ENCODE assay signal across 35 cellular contexts in genomic region chr2:176641436-176641835, GRCh38.
"Had no signal": no experiment of that assay in that cellular context is flagged by ENCODE, and none has a peak within 500 bp of the region (broad histone marks: within the 10 kb centered on the region; RNA-seq: fewer than 3 reads in every experiment).

No MANE protein-coding gene starts in this region.

- H3K9me3 ChIP-seq: Peyer's patch had no signal

- H3K4me3 Mint-ChIP-seq: activated CD4-positive, alpha-beta memory T cell treated with anti-CD3 and anti-CD28 coated beads, Interleukin-2, amount 10 ng/mL, durations not matched to agents 7 days and 5 days; activated CD8-positive, alpha-beta memory T cell treated with anti-CD3 and anti-CD28 coated beads, Interleukin-2, amount 10 ng/mL, durations not matched to agents 7 days and 5 days; activated naive CD4-positive, alpha-beta T cell treated with anti-CD3 and anti-CD28 coated beads, Interleukin-2, amount 10 ng/mL, durations not matched to agents 7 days and 5 days; activated naive CD8-positive, alpha-beta T cell; activated naive CD8-positive, alpha-beta T cell treated with anti-CD3 and anti-CD28 coated beads, Interleukin-2, amount 50 U/mL, for 24 hours had no signal

- H3K36me3 Mint-ChIP-seq: activated CD8-positive, alpha-beta memory T cell treated with anti-CD3 and anti-CD28 coated beads, Interleukin-2, amount 10 ng/mL, durations not matched to agents 7 days and 5 days; activated naive CD4-positive, alpha-beta T cell treated with anti-CD3 and anti-CD28 coated beads, Interleukin-2, amount 10 ng/mL, durations not matched to agents 7 days and 5 days; activated naive CD8-positive, alpha-beta T cell had no signal

- H3K27ac ChIP-seq: brain microvascular endothelial cell, Peyer's patch, WERI-Rb-1 had no signal

- H3K36me3 ChIP-seq: brain microvascular endothelial cell, Peyer's patch, WERI-Rb-1 had no signal

- H3K4me1 Mint-ChIP-seq: activated naive CD4-positive, alpha-beta T cell treated with anti-CD3 and anti-CD28 coated beads, Interleukin-2, amount 10 ng/mL, durations not matched to agents 7 days and 5 days had no signal

- H3K9me3 Mint-ChIP-seq: activated CD4-positive, alpha-beta memory T cell treated with anti-CD3 and anti-CD28 coated beads, Interleukin-2, amount 10 ng/mL, durations not matched to agents 7 days and 5 days; activated naive CD4-positive, alpha-beta T cell treated with anti-CD3 and anti-CD28 coated beads, Interleukin-2, amount 10 ng/mL, durations not matched to agents 7 days and 5 days; activated naive CD8-positive, alpha-beta T cell treated with anti-CD3 and anti-CD28 coated beads, Interleukin-2, amount 50 U/mL, for 24 hours had no signal

- H3K4me3 ChIP-seq: Peyer's patch had no signal

- H3K27ac Mint-ChIP-seq: activated CD4-positive, alpha-beta memory T cell treated with anti-CD3 and anti-CD28 coated beads, Interleukin-2, amount 10 ng/mL, durations not matched to agents 7 days and 5 days; activated CD8-positive, alpha-beta memory T cell treated with anti-CD3 and anti-CD28 coated beads, Interleukin-2, amount 10 ng/mL, durations not matched to agents 7 days and 5 days; activated naive CD4-positive, alpha-beta T cell treated with anti-CD3 and anti-CD28 coated beads, Interleukin-2, amount 10 ng/mL, durations not matched to agents 7 days and 5 days; activated naive CD8-positive, alpha-beta T cell; activated naive CD8-positive, alpha-beta T cell treated with anti-CD3 and anti-CD28 coated beads, Interleukin-2, amount 50 U/mL, for 24 hours had no signal

- DNase-seq: activated CD4-positive, alpha-beta memory T cell treated with anti-CD3 and anti-CD28 coated beads, Interleukin-2, amount 10 ng/mL, durations not matched to agents 7 days and 5 days; activated CD4-positive, alpha-beta T cell treated with anti-CD3 and anti-CD28 coated beads for 1 hour; activated CD4-positive, alpha-beta T cell treated with anti-CD3 and anti-CD28 coated beads for 48 hours; activated CD4-positive, CD25-positive, alpha-beta regulatory T cell; activated CD8-positive, alpha-beta memory T cell treated with anti-CD3 and anti-CD28 coated beads for 24 hours; activated CD8-positive, alpha-beta memory T cell treated with anti-CD3 and anti-CD28 coated beads, Interleukin-2, amount 10 ng/mL, durations not matched to agents 7 days and 5 days; activated CD8-positive, alpha-beta memory T cell treated with anti-CD3 and anti-CD28 coated beads, Interleukin-2, amount 50 U/mL, for 48 hours; activated effector memory CD4-positive, alpha-beta T cell treated with Interleukin-2 at 50 U/mL for 16 hours; activated naive CD4-positive, alpha-beta T cell treated with anti-CD3 and anti-CD28 coated beads, Interleukin-2, amount 10 ng/mL, durations not matched to agents 7 days and 5 days; activated naive CD8-positive, alpha-beta T cell treated with anti-CD3 and anti-CD28 coated beads, Interleukin-2, amount 50 U/mL, for 24 hours; activated T-cell treated with anti-CD3 and anti-CD28 coated beads, Interleukin-2, amount 50 U/mL, for 48 hours; anterior cingulate cortex; central memory CD4-positive, alpha-beta T cell; MM.1S; MV-4-11; NCI-H1092; NCI-H1436 treated with DMSO at 0.1 percent for 48 hours; NCI-H1694 treated with DMSO at 0.1 percent for 48 hours; NCI-H2029; NCI-H510A; NCI-H526; NCI-H748 treated with DMSO at 0.1 percent for 48 hours; NK-92 treated with Interleukin-12 subunit alpha and Interleukin-12 subunit beta, amount 100 ng/mL, for 24 hours; Peyer's patch; RPMI8226; SIG-M5; SW 1271; T-helper 1 cell; T-helper 2 cell; T-helper 9 cell; WERI-Rb-1 had no signal

- ATAC-seq: activated CD8-positive, alpha-beta memory T cell treated with anti-CD3 and anti-CD28 coated beads, Interleukin-2, amount 10 ng/mL, durations not matched to agents 7 days and 5 days; activated naive CD8-positive, alpha-beta T cell treated with anti-CD3 and anti-CD28 coated beads, Interleukin-2, amount 50 U/mL, for 24 hours; PC-3; Right ventricle myocardium inferior had no signal
